ENCODE assay signal across 1 cellular context in genomic region chr18:8708670-8709069, GRCh38.
TF ChIP-seq lines count a peak whose summit lies in the region.

No MANE protein-coding gene starts in this region.

TF ChIP-seq in neural cell, 6 proteins besides CTCF, POLR2A, EP300 and RAD21 (continued from another document):
- no peak for TF ChIP-seq MXI1 (conservative IDR thresholded peaks at IDR 0.05; ENCODE audit: poor library complexity, severe bottlenecking)
- TF ChIP-seq EZH2 (IDR thresholded peaks at IDR 0.05; ENCODE audit: borderline replicate concordance, insufficient read depth, low read length, poor library complexity, severe bottlenecking) = no peak
- TF ChIP-seq SMC3 (conservative IDR thresholded peaks at IDR 0.05; ENCODE audit: poor library complexity) = no peak
- no peak for TF ChIP-seq REST (IDR thresholded peaks at IDR 0.05; ENCODE audit: borderline replicate concordance)
- no peak for TF ChIP-seq POLR2AphosphoS5 (IDR thresholded peaks at IDR 0.05)
